2 cellular contexts compared by ENCODE assay signal in the genomic region with DNA sequence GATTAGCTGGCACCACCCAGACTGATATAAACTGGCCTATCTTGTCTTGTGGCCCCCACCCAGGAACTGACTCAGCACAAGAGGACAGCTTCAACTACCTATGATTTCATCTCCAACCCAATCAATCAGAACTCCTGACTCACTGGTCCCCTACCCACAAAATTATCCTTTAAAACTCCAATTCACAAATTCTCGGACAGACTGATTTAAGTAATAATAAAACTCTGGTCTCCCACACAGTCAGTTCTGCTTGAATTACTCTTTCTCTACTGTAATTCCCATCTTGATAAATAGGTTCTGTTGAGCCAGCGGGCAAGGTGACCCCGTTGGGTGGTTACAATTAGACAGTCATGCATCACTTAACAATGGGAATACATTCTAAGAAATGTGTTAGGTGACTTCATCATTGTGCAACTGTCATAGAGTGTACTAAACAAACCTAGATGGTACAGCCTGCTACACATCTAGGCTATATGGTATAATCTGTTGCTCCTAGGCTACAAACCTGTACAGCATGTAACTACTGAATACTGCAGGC.
TF ChIP-seq lines count a peak whose summit lies in the region.

No MANE protein-coding gene starts in this region.

TF ChIP-seq in HEK293, 187 proteins besides CTCF, POLR2A, EP300 and RAD21 (continues in another document):
- TF ChIP-seq SCRT2 (tag by site-specific recombination; IDR thresholded peaks at IDR 0.05) (peak; percentile 61; the same call in 1 of the 2 replicates), ZNF114 (tag by site-specific recombination; IDR thresholded peaks at IDR 0.05) (no peak), ZNF48 (tag by site-specific recombination; IDR thresholded peaks at IDR 0.05) (no peak), ZNF629 (tag by site-specific recombination; IDR thresholded peaks at IDR 0.05) (0 out of 2 replicates have a peak, but pooled peaks have one; percentile 15), MZF1 (tag by site-specific recombination; IDR thresholded peaks at IDR 0.05; ENCODE audit: borderline replicate concordance) (no peak), SP7 (tag by site-specific recombination; IDR thresholded peaks at IDR 0.05) (peak; percentile 40; the same call in 1 of the 2 replicates), ZNF211 (tag by site-specific recombination; IDR thresholded peaks at IDR 0.05; ENCODE audit: low read depth) (no peak), EGR2 (tag by site-specific recombination; IDR thresholded peaks at IDR 0.05; ENCODE audit: low read depth) (no peak)
- TF ChIP-seq, protein P1, sequence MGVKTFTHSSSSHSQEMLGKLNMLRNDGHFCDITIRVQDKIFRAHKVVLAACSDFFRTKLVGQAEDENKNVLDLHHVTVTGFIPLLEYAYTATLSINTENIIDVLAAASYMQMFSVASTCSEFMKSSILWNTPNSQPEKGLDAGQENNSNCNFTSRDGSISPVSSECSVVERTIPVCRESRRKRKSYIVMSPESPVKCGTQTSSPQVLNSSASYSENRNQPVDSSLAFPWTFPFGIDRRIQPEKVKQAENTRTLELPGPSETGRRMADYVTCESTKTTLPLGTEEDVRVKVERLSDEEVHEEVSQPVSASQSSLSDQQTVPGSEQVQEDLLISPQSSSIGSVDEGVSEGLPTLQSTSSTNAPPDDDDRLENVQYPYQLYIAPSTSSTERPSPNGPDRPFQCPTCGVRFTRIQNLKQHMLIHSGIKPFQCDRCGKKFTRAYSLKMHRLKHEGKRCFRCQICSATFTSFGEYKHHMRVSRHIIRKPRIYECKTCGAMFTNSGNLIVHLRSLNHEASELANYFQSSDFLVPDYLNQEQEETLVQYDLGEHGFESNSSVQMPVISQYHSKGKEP (tag by site-specific recombination; IDR thresholded peaks at IDR 0.05) = no peak
- TF ChIP-seq, protein P2, sequence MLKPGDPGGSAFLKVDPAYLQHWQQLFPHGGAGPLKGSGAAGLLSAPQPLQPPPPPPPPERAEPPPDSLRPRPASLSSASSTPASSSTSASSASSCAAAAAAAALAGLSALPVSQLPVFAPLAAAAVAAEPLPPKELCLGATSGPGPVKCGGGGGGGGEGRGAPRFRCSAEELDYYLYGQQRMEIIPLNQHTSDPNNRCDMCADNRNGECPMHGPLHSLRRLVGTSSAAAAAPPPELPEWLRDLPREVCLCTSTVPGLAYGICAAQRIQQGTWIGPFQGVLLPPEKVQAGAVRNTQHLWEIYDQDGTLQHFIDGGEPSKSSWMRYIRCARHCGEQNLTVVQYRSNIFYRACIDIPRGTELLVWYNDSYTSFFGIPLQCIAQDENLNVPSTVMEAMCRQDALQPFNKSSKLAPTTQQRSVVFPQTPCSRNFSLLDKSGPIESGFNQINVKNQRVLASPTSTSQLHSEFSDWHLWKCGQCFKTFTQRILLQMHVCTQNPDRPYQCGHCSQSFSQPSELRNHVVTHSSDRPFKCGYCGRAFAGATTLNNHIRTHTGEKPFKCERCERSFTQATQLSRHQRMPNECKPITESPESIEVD (tag by site-specific recombination; IDR thresholded peaks at IDR 0.05) = 0 out of 2 replicates have a peak, but pooled peaks have one; percentile 13
- TF ChIP-seq, protein P3, sequence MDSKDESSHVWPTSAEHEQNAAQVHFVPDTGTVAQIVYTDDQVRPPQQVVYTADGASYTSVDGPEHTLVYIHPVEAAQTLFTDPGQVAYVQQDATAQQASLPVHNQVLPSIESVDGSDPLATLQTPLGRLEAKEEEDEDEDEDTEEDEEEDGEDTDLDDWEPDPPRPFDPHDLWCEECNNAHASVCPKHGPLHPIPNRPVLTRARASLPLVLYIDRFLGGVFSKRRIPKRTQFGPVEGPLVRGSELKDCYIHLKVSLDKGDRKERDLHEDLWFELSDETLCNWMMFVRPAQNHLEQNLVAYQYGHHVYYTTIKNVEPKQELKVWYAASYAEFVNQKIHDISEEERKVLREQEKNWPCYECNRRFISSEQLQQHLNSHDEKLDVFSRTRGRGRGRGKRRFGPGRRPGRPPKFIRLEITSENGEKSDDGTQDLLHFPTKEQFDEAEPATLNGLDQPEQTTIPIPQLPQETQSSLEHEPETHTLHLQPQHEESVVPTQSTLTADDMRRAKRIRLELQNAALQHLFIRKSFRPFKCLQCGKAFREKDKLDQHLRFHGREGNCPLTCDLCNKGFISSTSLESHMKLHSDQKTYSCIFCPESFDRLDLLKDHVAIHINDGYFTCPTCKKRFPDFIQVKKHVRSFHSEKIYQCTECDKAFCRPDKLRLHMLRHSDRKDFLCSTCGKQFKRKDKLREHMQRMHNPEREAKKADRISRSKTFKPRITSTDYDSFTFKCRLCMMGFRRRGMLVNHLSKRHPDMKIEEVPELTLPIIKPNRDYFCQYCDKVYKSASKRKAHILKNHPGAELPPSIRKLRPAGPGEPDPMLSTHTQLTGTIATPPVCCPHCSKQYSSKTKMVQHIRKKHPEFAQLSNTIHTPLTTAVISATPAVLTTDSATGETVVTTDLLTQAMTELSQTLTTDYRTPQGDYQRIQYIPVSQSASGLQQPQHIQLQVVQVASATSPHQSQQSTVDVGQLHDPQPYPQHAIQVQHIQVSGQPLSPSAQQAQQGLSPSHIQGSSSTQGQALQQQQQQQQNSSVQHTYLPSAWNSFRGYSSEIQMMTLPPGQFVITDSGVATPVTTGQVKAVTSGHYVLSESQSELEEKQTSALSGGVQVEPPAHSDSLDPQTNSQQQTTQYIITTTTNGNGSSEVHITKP (tag by site-specific recombination; IDR thresholded peaks at IDR 0.05) = peak; percentile 93
- TF ChIP-seq, protein P4, sequence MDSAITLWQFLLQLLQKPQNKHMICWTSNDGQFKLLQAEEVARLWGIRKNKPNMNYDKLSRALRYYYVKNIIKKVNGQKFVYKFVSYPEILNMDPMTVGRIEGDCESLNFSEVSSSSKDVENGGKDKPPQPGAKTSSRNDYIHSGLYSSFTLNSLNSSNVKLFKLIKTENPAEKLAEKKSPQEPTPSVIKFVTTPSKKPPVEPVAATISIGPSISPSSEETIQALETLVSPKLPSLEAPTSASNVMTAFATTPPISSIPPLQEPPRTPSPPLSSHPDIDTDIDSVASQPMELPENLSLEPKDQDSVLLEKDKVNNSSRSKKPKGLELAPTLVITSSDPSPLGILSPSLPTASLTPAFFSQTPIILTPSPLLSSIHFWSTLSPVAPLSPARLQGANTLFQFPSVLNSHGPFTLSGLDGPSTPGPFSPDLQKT (IDR thresholded peaks at IDR 0.05; ENCODE audit: borderline replicate concordance, low read depth, low read length) = no peak
- TF ChIP-seq, protein P5, sequence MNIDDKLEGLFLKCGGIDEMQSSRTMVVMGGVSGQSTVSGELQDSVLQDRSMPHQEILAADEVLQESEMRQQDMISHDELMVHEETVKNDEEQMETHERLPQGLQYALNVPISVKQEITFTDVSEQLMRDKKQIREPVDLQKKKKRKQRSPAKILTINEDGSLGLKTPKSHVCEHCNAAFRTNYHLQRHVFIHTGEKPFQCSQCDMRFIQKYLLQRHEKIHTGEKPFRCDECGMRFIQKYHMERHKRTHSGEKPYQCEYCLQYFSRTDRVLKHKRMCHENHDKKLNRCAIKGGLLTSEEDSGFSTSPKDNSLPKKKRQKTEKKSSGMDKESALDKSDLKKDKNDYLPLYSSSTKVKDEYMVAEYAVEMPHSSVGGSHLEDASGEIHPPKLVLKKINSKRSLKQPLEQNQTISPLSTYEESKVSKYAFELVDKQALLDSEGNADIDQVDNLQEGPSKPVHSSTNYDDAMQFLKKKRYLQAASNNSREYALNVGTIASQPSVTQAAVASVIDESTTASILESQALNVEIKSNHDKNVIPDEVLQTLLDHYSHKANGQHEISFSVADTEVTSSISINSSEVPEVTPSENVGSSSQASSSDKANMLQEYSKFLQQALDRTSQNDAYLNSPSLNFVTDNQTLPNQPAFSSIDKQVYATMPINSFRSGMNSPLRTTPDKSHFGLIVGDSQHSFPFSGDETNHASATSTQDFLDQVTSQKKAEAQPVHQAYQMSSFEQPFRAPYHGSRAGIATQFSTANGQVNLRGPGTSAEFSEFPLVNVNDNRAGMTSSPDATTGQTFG (tag by site-specific recombination; IDR thresholded peaks at IDR 0.05; ENCODE audit: borderline replicate concordance) = no peak

TF ChIP-seq in GM12878, 131 proteins besides CTCF, POLR2A, EP300 and RAD21:
- TF ChIP-seq, protein P6, sequence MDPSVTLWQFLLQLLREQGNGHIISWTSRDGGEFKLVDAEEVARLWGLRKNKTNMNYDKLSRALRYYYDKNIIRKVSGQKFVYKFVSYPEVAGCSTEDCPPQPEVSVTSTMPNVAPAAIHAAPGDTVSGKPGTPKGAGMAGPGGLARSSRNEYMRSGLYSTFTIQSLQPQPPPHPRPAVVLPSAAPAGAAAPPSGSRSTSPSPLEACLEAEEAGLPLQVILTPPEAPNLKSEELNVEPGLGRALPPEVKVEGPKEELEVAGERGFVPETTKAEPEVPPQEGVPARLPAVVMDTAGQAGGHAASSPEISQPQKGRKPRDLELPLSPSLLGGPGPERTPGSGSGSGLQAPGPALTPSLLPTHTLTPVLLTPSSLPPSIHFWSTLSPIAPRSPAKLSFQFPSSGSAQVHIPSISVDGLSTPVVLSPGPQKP (IDR thresholded peaks at IDR 0.05; ENCODE audit: low read depth, low read length) = no peak
- TF ChIP-seq, protein P7, sequence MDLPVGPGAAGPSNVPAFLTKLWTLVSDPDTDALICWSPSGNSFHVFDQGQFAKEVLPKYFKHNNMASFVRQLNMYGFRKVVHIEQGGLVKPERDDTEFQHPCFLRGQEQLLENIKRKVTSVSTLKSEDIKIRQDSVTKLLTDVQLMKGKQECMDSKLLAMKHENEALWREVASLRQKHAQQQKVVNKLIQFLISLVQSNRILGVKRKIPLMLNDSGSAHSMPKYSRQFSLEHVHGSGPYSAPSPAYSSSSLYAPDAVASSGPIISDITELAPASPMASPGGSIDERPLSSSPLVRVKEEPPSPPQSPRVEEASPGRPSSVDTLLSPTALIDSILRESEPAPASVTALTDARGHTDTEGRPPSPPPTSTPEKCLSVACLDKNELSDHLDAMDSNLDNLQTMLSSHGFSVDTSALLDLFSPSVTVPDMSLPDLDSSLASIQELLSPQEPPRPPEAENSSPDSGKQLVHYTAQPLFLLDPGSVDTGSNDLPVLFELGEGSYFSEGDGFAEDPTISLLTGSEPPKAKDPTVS (IDR thresholded peaks at IDR 0.05; ENCODE audit: low read depth, low read length) = no peak
- TF ChIP-seq FOXM1 (IDR thresholded peaks at IDR 0.05; ENCODE audit: low read depth, low read length) (no peak), KDM1A (IDR thresholded peaks at IDR 0.05; ENCODE audit: borderline replicate concordance) (no peak), MEF2A (IDR thresholded peaks at IDR 0.05; ENCODE audit: insufficient read depth, low read depth, low read length) (no peak), SREBF2 (IDR thresholded peaks at IDR 0.05; ENCODE audit: low read length) (no peak)
- TF ChIP-seq, protein P8, sequence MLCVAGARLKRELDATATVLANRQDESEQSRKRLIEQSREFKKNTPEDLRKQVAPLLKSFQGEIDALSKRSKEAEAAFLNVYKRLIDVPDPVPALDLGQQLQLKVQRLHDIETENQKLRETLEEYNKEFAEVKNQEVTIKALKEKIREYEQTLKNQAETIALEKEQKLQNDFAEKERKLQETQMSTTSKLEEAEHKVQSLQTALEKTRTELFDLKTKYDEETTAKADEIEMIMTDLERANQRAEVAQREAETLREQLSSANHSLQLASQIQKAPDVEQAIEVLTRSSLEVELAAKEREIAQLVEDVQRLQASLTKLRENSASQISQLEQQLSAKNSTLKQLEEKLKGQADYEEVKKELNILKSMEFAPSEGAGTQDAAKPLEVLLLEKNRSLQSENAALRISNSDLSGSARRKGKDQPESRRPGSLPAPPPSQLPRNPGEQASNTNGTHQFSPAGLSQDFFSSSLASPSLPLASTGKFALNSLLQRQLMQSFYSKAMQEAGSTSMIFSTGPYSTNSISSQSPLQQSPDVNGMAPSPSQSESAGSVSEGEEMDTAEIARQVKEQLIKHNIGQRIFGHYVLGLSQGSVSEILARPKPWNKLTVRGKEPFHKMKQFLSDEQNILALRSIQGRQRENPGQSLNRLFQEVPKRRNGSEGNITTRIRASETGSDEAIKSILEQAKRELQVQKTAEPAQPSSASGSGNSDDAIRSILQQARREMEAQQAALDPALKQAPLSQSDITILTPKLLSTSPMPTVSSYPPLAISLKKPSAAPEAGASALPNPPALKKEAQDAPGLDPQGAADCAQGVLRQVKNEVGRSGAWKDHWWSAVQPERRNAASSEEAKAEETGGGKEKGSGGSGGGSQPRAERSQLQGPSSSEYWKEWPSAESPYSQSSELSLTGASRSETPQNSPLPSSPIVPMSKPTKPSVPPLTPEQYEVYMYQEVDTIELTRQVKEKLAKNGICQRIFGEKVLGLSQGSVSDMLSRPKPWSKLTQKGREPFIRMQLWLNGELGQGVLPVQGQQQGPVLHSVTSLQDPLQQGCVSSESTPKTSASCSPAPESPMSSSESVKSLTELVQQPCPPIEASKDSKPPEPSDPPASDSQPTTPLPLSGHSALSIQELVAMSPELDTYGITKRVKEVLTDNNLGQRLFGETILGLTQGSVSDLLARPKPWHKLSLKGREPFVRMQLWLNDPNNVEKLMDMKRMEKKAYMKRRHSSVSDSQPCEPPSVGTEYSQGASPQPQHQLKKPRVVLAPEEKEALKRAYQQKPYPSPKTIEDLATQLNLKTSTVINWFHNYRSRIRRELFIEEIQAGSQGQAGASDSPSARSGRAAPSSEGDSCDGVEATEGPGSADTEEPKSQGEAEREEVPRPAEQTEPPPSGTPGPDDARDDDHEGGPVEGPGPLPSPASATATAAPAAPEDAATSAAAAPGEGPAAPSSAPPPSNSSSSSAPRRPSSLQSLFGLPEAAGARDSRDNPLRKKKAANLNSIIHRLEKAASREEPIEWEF (IDR thresholded peaks at IDR 0.05; ENCODE audit: insufficient replicate concordance, low read depth, low read length) = no peak
- TF ChIP-seq, protein P9, sequence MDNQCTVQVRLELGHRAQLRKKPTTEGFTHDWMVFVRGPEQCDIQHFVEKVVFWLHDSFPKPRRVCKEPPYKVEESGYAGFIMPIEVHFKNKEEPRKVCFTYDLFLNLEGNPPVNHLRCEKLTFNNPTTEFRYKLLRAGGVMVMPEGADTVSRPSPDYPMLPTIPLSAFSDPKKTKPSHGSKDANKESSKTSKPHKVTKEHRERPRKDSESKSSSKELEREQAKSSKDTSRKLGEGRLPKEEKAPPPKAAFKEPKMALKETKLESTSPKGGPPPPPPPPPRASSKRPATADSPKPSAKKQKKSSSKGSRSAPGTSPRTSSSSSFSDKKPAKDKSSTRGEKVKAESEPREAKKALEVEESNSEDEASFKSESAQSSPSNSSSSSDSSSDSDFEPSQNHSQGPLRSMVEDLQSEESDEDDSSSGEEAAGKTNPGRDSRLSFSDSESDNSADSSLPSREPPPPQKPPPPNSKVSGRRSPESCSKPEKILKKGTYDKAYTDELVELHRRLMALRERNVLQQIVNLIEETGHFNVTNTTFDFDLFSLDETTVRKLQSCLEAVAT (IDR thresholded peaks at IDR 0.05) = no peak
TF ChIP-seq in GM12878: peak in this region for 0.
